Comparison of ENCODE assay signal across 8 cellular contexts in genomic region chr3:47475029-47475569, GRCh38. TPM values are rescaled to one million over a fixed set of nuclear protein-coding genes. Genes with fewer than 3 reads are reported as not detected.
DNase-seq lines count a peak whose midpoint lies in the region; ATAC-seq and TF ChIP-seq lines count a peak whose summit lies in the region.

No MANE protein-coding gene starts in this region.

- H3K9me3 ChIP-seq in GM23248 (ENCODE audit: low read depth): no peaks in the 10 kb centered on the region
- H3K9me3 ChIP-seq in T-helper 17 cell (ENCODE audit: control insufficient read depth, low read length, poor library complexity, severe bottlenecking): no peaks in the 10 kb centered on the region
- no peaks in the 10 kb centered on the region for H3K9me3 ChIP-seq in esophagus muscularis mucosa
- no peaks in the 10 kb centered on the region for H3K9me3 ChIP-seq in neural cell (ENCODE audit: low read length)

- H3K4me2 ChIP-seq in GM23248 (ENCODE audit: unreplicated experiment) (peak overlapping the region; percentile 96), neural cell (ENCODE audit: low read length) (peak overlapping the region; percentile 62)

- in situ Hi-C loops in GM23248 (cut with MboI): no loop called here

- H3K9me2 ChIP-seq in GM23248 (ENCODE audit: insufficient read depth) (no peaks in the 10 kb centered on the region), neural cell (ENCODE audit: insufficient read depth, low read length) (no peaks in the 10 kb centered on the region)

- TF ChIP-seq RAD21 in neural cell (conservative IDR thresholded peaks at IDR 0.05): no peak

- intact Hi-C loops in esophagus muscularis mucosa (cut with DNase I): loop anchor here (2.0 kb wide), 1 partner anchor 94 kb away; the partner anchor contains the start of gene PTPN23

- TF ChIP-seq POLR2A in esophagus muscularis mucosa (IDR thresholded peaks at IDR 0.05; ENCODE audit: low read depth): no peak

- H3K4me1 Mint-ChIP-seq in T-helper 17 cell: peaks cover 32% of the 10 kb centered on the region

- peaks cover 9% of the 10 kb centered on the region for H3K4me1 ChIP-seq in ACC112 (ENCODE audit: control insufficient read depth, insufficient read depth, low read length, unreplicated experiment)
- peaks cover 4% of the 10 kb centered on the region for H3K4me1 ChIP-seq in GM23248 (ENCODE audit: insufficient read depth)
- peaks cover 24 to 43% (median 32%) of the 10 kb centered on the region in 4 donors for H3K4me1 ChIP-seq in esophagus muscularis mucosa

- H3K36me3 ChIP-seq in ACC112 (ENCODE audit: insufficient read depth, low read length) (no peaks in the 10 kb centered on the region), GM23248 (ENCODE audit: low read depth) (no peaks in the 10 kb centered on the region), esophagus muscularis mucosa (no peaks in the 10 kb centered on the region), neural cell (ENCODE audit: insufficient read depth, low read length) (no peaks in the 10 kb centered on the region)

- DNase-seq in GM23248 (peak; percentile 69), T-helper 17 cell (no peak), esophagus muscularis mucosa (ENCODE audit: extremely low spot score) (no peak), DMS79 treated with DMSO at 0.1 percent for 48 hours (lab: John Stamatoyannopoulos, UW) (no peak), glomerular visceral epithelial cell (ENCODE audit: extremely low spot score) (no peak)

- peaks cover 9% of the 10 kb centered on the region; the same call in 1 of the 2 replicates for H3F3A ChIP-seq in GM23248 (ENCODE audit: insufficient read depth)
- no peaks in the 10 kb centered on the region for H3F3A ChIP-seq in neural cell (ENCODE audit: insufficient read depth, low read length, poor library complexity, severe bottlenecking)

- peak overlapping the region; percentile 99 for H3K4me3 ChIP-seq in ACC112 (ENCODE audit: low read depth, low read length)
- peak overlapping the region; percentile 92 for H3K4me3 ChIP-seq in GM23248
- peak overlapping the region; percentile 73 to 100 (median 82) for H3K4me3 ChIP-seq in esophagus muscularis mucosa
- peak overlapping the region; percentile 86 for H3K4me3 ChIP-seq in neural cell (ENCODE audit: low read length)

- peak overlapping the region; percentile 82 for H3K9ac ChIP-seq in GM23248
- H3K9ac ChIP-seq in neural cell (ENCODE audit: low read length): peak overlapping the region; percentile 66

- H3K27me3 ChIP-seq in ACC112 (ENCODE audit: insufficient read depth, low read length) (no peaks in the 10 kb centered on the region), GM23248 (replicated peaks; ENCODE audit: insufficient read depth) (no peaks in the 10 kb centered on the region), esophagus muscularis mucosa (no peaks in the 10 kb centered on the region), neural cell (ENCODE audit: insufficient read depth, low read depth, low read length) (no peaks in the 10 kb centered on the region)

- TF ChIP-seq EP300 in esophagus muscularis mucosa (IDR thresholded peaks at IDR 0.05) (no peak), neural cell (conservative IDR thresholded peaks at IDR 0.05; ENCODE audit: poor library complexity, severe bottlenecking) (no peak)

- peak overlapping the region; percentile 87 for H2AFZ ChIP-seq in ACC112 (ENCODE audit: low read length, unreplicated experiment)
- peak overlapping the region; percentile 92 for H2AFZ ChIP-seq in GM23248
- H2AFZ ChIP-seq in neural cell (ENCODE audit: low read depth, low read length): peak overlapping the region; percentile 31

- no peaks in the 10 kb centered on the region for H3K36me3 Mint-ChIP-seq in T-helper 17 cell (ENCODE audit: low read depth)

- TF ChIP-seq CTCF in esophagus muscularis mucosa (IDR thresholded peaks at IDR 0.05) (no peak), neural cell (IDR thresholded peaks at IDR 0.05; ENCODE audit: poor library complexity, severe bottlenecking) (no peak)

- H4K20me1 ChIP-seq in GM23248 (ENCODE audit: insufficient read depth) (no peaks in the 10 kb centered on the region), neural cell (ENCODE audit: insufficient read depth) (no peaks in the 10 kb centered on the region)

- H3K27ac ChIP-seq in ACC112 (ENCODE audit: low read depth, low read length): peak overlapping the region; percentile 3; the same call in 1 of the 2 replicates
- H3K27ac ChIP-seq in GM23248: peak overlapping the region; percentile 43
- peak overlapping the region; percentile 81 to 88 (median 85) for H3K27ac ChIP-seq in esophagus muscularis mucosa (replicated peaks in 1 of 4)
- peak overlapping the region; percentile 50 for H3K27ac ChIP-seq in neural cell (ENCODE audit: low read length)

- H3K79me2 ChIP-seq in ACC112 (ENCODE audit: control insufficient read depth, insufficient read depth, low read length, unreplicated experiment) (peaks cover 37% of the 10 kb centered on the region), GM23248 (ENCODE audit: insufficient read depth) (peaks cover 56% of the 10 kb centered on the region), neural cell (replicated peaks; ENCODE audit: insufficient read depth, low read length) (peaks cover 41% of the 10 kb centered on the region)

- peak overlapping the region; percentile 97 for H3K4me3 Mint-ChIP-seq in T-helper 17 cell

- WGBS in GM23248 (ENCODE audit: low coverage in 1 of 2, low lambda C conversion rate in 2 of 2, missing lambda C conversion rate in 2 of 2), 2 experiments: 1% methylated on average over 24 of the region's 24 CpGs
- WGBS in esophagus muscularis mucosa: 4% methylated on average over 22 of the region's 24 CpGs

- ATAC-seq in T-helper 17 cell: no peak
- ATAC-seq in HG03565 (IDR thresholded peaks at IDR 0.05; ENCODE audit: unreplicated experiment): no peak

- no peaks in the 10 kb centered on the region for H3K27me3 Mint-ChIP-seq in T-helper 17 cell

- peak overlapping the region; percentile 89 for H3K27ac Mint-ChIP-seq in T-helper 17 cell

TF ChIP-seq in neural cell, 6 proteins besides CTCF, POLR2A, EP300 and RAD21:
- TF ChIP-seq EZH2 (IDR thresholded peaks at IDR 0.05; ENCODE audit: borderline replicate concordance, insufficient read depth, low read length, poor library complexity, severe bottlenecking) (no peak), TAF1 (IDR thresholded peaks at IDR 0.05; ENCODE audit: low read depth) (no peak), MXI1 (conservative IDR thresholded peaks at IDR 0.05; ENCODE audit: poor library complexity, severe bottlenecking) (no peak), REST (IDR thresholded peaks at IDR 0.05; ENCODE audit: borderline replicate concordance) (no peak), SMC3 (conservative IDR thresholded peaks at IDR 0.05; ENCODE audit: poor library complexity) (no peak), POLR2AphosphoS5 (IDR thresholded peaks at IDR 0.05) (no peak)

RNA-seq across cellular contexts. Expression of gene SCAP, which starts 0.6 kb away (rescaled TPM):
- total RNA-seq in GM23248 (2014; rRNA removed; shearing (Covaris generic)): 70.1 and 91.3 TPM in 2 replicates
- 34.6 and 34.7 TPM in 2 replicates for polyA plus RNA-seq in GM23248 (2016; fragmentation: Nextera tagmentation; extraction: Ambion mirVana)
- 10 to 100 TPM; 78.5 to 81.9 TPM for total RNA-seq in T-helper 17 cell
- total RNA-seq in esophagus muscularis mucosa: 100 to 1,000 TPM in 1 of 4 donors, 10 to 100 TPM in 3; 67.6 to 104 (median 79.9) TPM
- 57.6 and 58.0 TPM in 2 replicates for polyA plus RNA-seq in neural cell
- 88.9 and 99.8 TPM in 2 replicates for polyA minus RNA-seq in neural cell

RNA-seq across cellular contexts. Expression of gene ELP6, which starts 38.4 kb away (rescaled TPM):
- total RNA-seq in GM23248 (2014; rRNA removed; shearing (Covaris generic)): 25.7 and 28.6 TPM in 2 replicates
- 34.9 and 36.0 TPM in 2 replicates for polyA plus RNA-seq in GM23248 (2016; fragmentation: Nextera tagmentation; extraction: Ambion mirVana)
- total RNA-seq in T-helper 17 cell: 10 to 100 TPM; 17.1 to 24.3 TPM
- total RNA-seq in esophagus muscularis mucosa: 10 to 100 TPM; 19.0 to 20.8 (median 19.2) TPM
- polyA plus RNA-seq in neural cell: 55.0 and 70.4 TPM in 2 replicates
- 37.6 and 41.1 TPM in 2 replicates for polyA minus RNA-seq in neural cell

Comparison
In these comparisons a context has a peak if more than half of its experiments do, and no peak if none do; other contexts are left out.
1. H2AFZ ChIP-seq: peak in every context shown above with its lines; median percentile 92 in GM23248; 87 in ACC112; 31 in neural cell.
2. H3K27ac ChIP-seq: peak in every context shown above with its lines; median percentile 85 in esophagus muscularis mucosa; 50 in neural cell; 43 in GM23248; 3 in ACC112.